8 cellular contexts compared by ENCODE assay signal in genomic region chr19:34676697-34677385, GRCh38. TPM values are rescaled to one million over a fixed set of nuclear protein-coding genes. Genes with fewer than 3 reads are reported as not detected.
DNase-seq lines count a peak whose midpoint lies in the region; ATAC-seq and TF ChIP-seq lines count a peak whose summit lies in the region.

Gene SCGB2B2 (minus strand): TSS chr19:34677159. CDS start chr19:34594563, 82,596 bp downstream.

- H2BK12ac ChIP-seq in neuronal stem cell (ENCODE audit: low read length), result no peak within 1 kb of the TSS

- H2BK5ac ChIP-seq in neuronal stem cell (ENCODE audit: low read length), result peak within 1 kb of the TSS; percentile 69

- peak; percentile 84 for DNase-seq in D341Med (ENCODE audit: low spot score)
- DNase-seq in NCI-H748 (lab: John Stamatoyannopoulos, UW; ENCODE audit: unreplicated experiment), result peak; percentile 96
- DNase-seq in activated T-cell treated with anti-CD3 and anti-CD28 coated beads for 48 hours (ENCODE audit: low read depth), result peak; percentile 43
- peak in 1 of 2 donors; percentile 28 for DNase-seq in foreskin fibroblast
- DNase-seq in neuronal stem cell (ENCODE audit: low spot score), result no peak
- no peak for DNase-seq in T-helper 9 cell

- no CpG with 5 or more reads among the region's 26 CpGs for WGBS in neuronal stem cell (ENCODE audit: extremely low coverage in 2 of 2, insufficient read length in 2 of 2, insufficient replicate concordance in 1 of 2), 2 donors

- no peak within 1 kb of the TSS for H4K91ac ChIP-seq in neuronal stem cell (ENCODE audit: low read depth, low read length, poor library complexity)

- no peak within 1 kb of the TSS for H2BK15ac ChIP-seq in neuronal stem cell (ENCODE audit: low read length)

- no peaks in the 10 kb centered on the region for H3K27me3 ChIP-seq in neuronal stem cell (ENCODE audit: control insufficient read depth in 3 of 3, insufficient read depth in 3 of 3, low read depth in 1 of 3, low read length in 3 of 3)

- peaks cover 15 to 35% of the 10 kb centered on the region in 2 donors for H3K36me3 ChIP-seq in neuronal stem cell (replicated peaks in 1 of 2; ENCODE audit: control insufficient read depth in 2 of 2, insufficient read depth in 2 of 2, low read length in 2 of 2)

- no peaks in the 10 kb centered on the region for H3K79me1 ChIP-seq in neuronal stem cell (ENCODE audit: low read depth, low read length)

- H3K4me3 ChIP-seq in foreskin fibroblast (ENCODE audit: low read depth in 1 of 2, low read length in 2 of 2), result peak within 1 kb of the TSS; percentile 70 to 75
- peak within 1 kb of the TSS; percentile 69 to 96 for H3K4me3 ChIP-seq in neuronal stem cell (ENCODE audit: low read length in 2 of 2)

- peaks cover 2 to 6% of the 10 kb centered on the region in 2 donors for H3K4me1 ChIP-seq in neuronal stem cell (ENCODE audit: control insufficient read depth in 2 of 2, insufficient read depth in 1 of 2, low read depth in 1 of 2, low read length in 2 of 2)

- H3K18ac ChIP-seq in neuronal stem cell (ENCODE audit: low read length), result peak within 1 kb of the TSS; percentile 83

- peak within 1 kb of the TSS; percentile 96 for H3K9ac ChIP-seq in neuronal stem cell (ENCODE audit: low read depth, low read length, poor library complexity)

- H3K9me3 ChIP-seq in neuronal stem cell (replicated peaks in 1 of 2; ENCODE audit: control insufficient read depth in 2 of 2, insufficient read depth in 1 of 2, low read depth in 1 of 2, low read length in 2 of 2), result peaks cover 9 to 36% of the 10 kb centered on the region in 2 donors

- no peak within 1 kb of the TSS for H2AK5ac ChIP-seq in neuronal stem cell (ENCODE audit: low read depth, low read length)

- ATAC-seq in GM19455 (IDR thresholded peaks at IDR 0.05; ENCODE audit: unreplicated experiment) (peak; percentile 43), HG03521 (IDR thresholded peaks at IDR 0.05; ENCODE audit: unreplicated experiment) (peak; percentile 35)

- H3K4me2 ChIP-seq in neuronal stem cell (ENCODE audit: insufficient read depth, low read length, poor library complexity, severe bottlenecking), result peak within 1 kb of the TSS; percentile 55

- peak within 1 kb of the TSS; percentile 92 for H2AFZ ChIP-seq in neuronal stem cell (ENCODE audit: low read length)

- H3K14ac ChIP-seq in neuronal stem cell (ENCODE audit: low read length), result peak within 1 kb of the TSS; percentile 94

- no peak within 1 kb of the TSS for H3K4ac ChIP-seq in neuronal stem cell (ENCODE audit: low read length)

- peak within 1 kb of the TSS; percentile 70 for H3K23ac ChIP-seq in neuronal stem cell (ENCODE audit: low read depth, low read length, poor library complexity)

- peak; percentile 9 for TF ChIP-seq CTCF in foreskin fibroblast (IDR thresholded peaks at IDR 0.05; ENCODE audit: low read depth, low read length)

- H2BK120ac ChIP-seq in neuronal stem cell (ENCODE audit: low read depth, low read length), result no peak within 1 kb of the TSS

- peak within 1 kb of the TSS; percentile 88 for H4K8ac ChIP-seq in neuronal stem cell (ENCODE audit: low read depth, low read length)

- peak within 1 kb of the TSS; percentile 76 for H3K27ac ChIP-seq in neuronal stem cell (replicated peaks; ENCODE audit: low read length)

RNA-seq across cellular contexts. Expression of gene SCGB2B2, which starts in this region (rescaled TPM):
- 0.06 TPM for polyA plus RNA-seq in neuronal stem cell (2013, experiment 1 of 2)
- polyA plus RNA-seq in neuronal stem cell (2013, experiment 2 of 2), result 0.03 TPM

Comparison
In these comparisons a context has a peak if more than half of its experiments do, and no peak if none do; other contexts are left out.
1. DNase-seq: peak in D341Med (single experiment), NCI-H748 (single experiment) and activated T-cell treated with anti-CD3 and anti-CD28 coated beads for 48 hours (single experiment); none in neuronal stem cell (single experiment) and T-helper 9 cell (single experiment).